Comparison of ENCODE assay signal across 14 cellular contexts in genomic region chr2:189933041-189933440, GRCh38.
DNase-seq lines count a peak whose midpoint lies in the region; ATAC-seq, FAIRE-seq and TF ChIP-seq lines count a peak whose summit lies in the region.
"Had no signal": no experiment of that assay in that cellular context is flagged by ENCODE, and none has a peak within 500 bp of the region (broad histone marks: within the 10 kb centered on the region; RNA-seq: fewer than 3 reads in every experiment).

No MANE protein-coding gene starts in this region.

- ATAC-seq in GM18907 (IDR thresholded peaks at IDR 0.05; ENCODE audit: unreplicated experiment) (peak; percentile 95), GM21737 (IDR thresholded peaks at IDR 0.05; ENCODE audit: unreplicated experiment) (peak; percentile 96), HG03196 (IDR thresholded peaks at IDR 0.05; ENCODE audit: unreplicated experiment) (peak; percentile 98)

- no peak overlapping the region for H3K4me2 ChIP-seq in keratinocyte (ENCODE audit: control insufficient read depth, extremely low read depth, insufficient read depth, low read depth, low read length)

- no peaks in the 10 kb centered on the region for H3K36me3 ChIP-seq in keratinocyte (ENCODE audit: control insufficient read depth in 2 of 2, extremely low read depth in 1 of 2, insufficient read depth in 2 of 2, low read length in 2 of 2)

- no peak overlapping the region for H3K4me3 ChIP-seq in keratinocyte (ENCODE audit: control insufficient read depth in 2 of 3, extremely low read depth in 1 of 3, insufficient read depth in 2 of 3, low read depth in 1 of 3, low read length in 3 of 3)
- H3K4me3 ChIP-seq: coronary artery, skin epidermis had no signal

- H2AFZ ChIP-seq in keratinocyte (ENCODE audit: control insufficient read depth, low read length), result peak overlapping the region; percentile 76

- H3K79me2 ChIP-seq in keratinocyte (ENCODE audit: control insufficient read depth, insufficient read depth, low read length), result no peaks in the 10 kb centered on the region

- dilution Hi-C loops in keratinocyte (cut with MboI; ENCODE audit: extremely low pct_ligation_motif_present, low sequenced_read_pairs), result no loop called here

- H3K9ac ChIP-seq in keratinocyte (ENCODE audit: control insufficient read depth, extremely low read depth, insufficient read depth, low read length), result no peak overlapping the region

- TF ChIP-seq CTCF in keratinocyte (optimal IDR thresholded peaks at IDR 0.05 in 1 of 3, IDR thresholded peaks at IDR 0.05 in 1 of 3, conservative IDR thresholded peaks at IDR 0.05 in 1 of 3; ENCODE audit: extremely low read depth in 1 of 3, insufficient read depth in 2 of 3, low read length in 3 of 3) (no peak), D721Med (IDR thresholded peaks at IDR 0.05; ENCODE audit: insufficient read depth, missing control alignments) (no peak)

- H3K4me1 ChIP-seq in keratinocyte (ENCODE audit: control insufficient read depth, extremely low read depth, insufficient read depth, low read length), result peaks cover 26% of the 10 kb centered on the region

- H3K9me3 ChIP-seq in keratinocyte (ENCODE audit: control insufficient read depth, low read depth, low read length), result no peaks in the 10 kb centered on the region

- DNase-seq in keratinocyte (ENCODE audit: low read depth, low spot score), result no peak
- no peak for DNase-seq in D721Med (ENCODE audit: insufficient read length, low spot score)
- DNase-seq in effector CD8-positive, alpha-beta T cell (lab: John Stamatoyannopoulos, UW), result no peak
- no peak for DNase-seq in RPMI8226
- no peak for DNase-seq in DMS79 treated with DMSO at 0.1 percent for 48 hours (lab: John Stamatoyannopoulos, UW)
- DNase-seq: activated CD4-positive, CD25-positive, alpha-beta regulatory T cell treated with anti-CD3 and anti-CD28 coated beads, Interleukin-2, amount 50 U/mL, for 72 hours; activated naive CD4-positive, alpha-beta T cell treated with anti-CD3 and anti-CD28 coated beads for 36 hours; head of caudate nucleus; NCI-H1092 treated with DMSO at 0.1 percent for 48 hours had no signal

- H3K9me1 ChIP-seq in keratinocyte (ENCODE audit: control insufficient read depth, extremely low read depth, insufficient read depth, low read length), result no peaks in the 10 kb centered on the region

- peak; percentile 26 for FAIRE-seq in keratinocyte (lab: Jason Lieb, UNC)
- FAIRE-seq in D721Med (lab: Jason Lieb, UNC), result no peak

- no peaks in the 10 kb centered on the region for H4K20me1 ChIP-seq in keratinocyte (ENCODE audit: control insufficient read depth, extremely low read depth, insufficient read depth, low read length)

- H3K27ac ChIP-seq in keratinocyte (ENCODE audit: control insufficient read depth, insufficient read depth, low read length), result peak overlapping the region; percentile 29
- H3K27ac ChIP-seq: coronary artery, skin epidermis had no signal

- H3K27me3 ChIP-seq in keratinocyte (ENCODE audit: control insufficient read depth, extremely low read depth, insufficient read depth, low read length), result no peaks in the 10 kb centered on the region
